In genomic region chr19:6058411-6059201, GRCh38 we compare ENCODE assay signal across 1 cellular context.
TF ChIP-seq lines count a peak whose summit lies in the region.

No MANE protein-coding gene starts in this region.

TF ChIP-seq in HepG2, 621 proteins besides CTCF, POLR2A, EP300 and RAD21 (continued from another document):
- TF ChIP-seq ZXDC (CRISPR knock-in tag; IDR thresholded peaks at IDR 0.05) (no peak), BHLHE40 (IDR thresholded peaks at IDR 0.05; ENCODE audit: low read length) (no peak), ZC3H4 (CRISPR knock-in tag; IDR thresholded peaks at IDR 0.05; ENCODE audit: borderline replicate concordance) (no peak), ZNF552 (CRISPR knock-in tag; IDR thresholded peaks at IDR 0.05; ENCODE audit: borderline replicate concordance) (no peak), ZNF616 (CRISPR knock-in tag; IDR thresholded peaks at IDR 0.05; ENCODE audit: low read depth) (no peak), ELF4 (CRISPR knock-in tag; IDR thresholded peaks at IDR 0.05; ENCODE audit: borderline replicate concordance) (no peak), ZNF432 (CRISPR knock-in tag; IDR thresholded peaks at IDR 0.05; ENCODE audit: borderline replicate concordance) (no peak), ZNF792 (CRISPR knock-in tag; IDR thresholded peaks at IDR 0.05) (no peak), FOXA3 (CRISPR knock-in tag; IDR thresholded peaks at IDR 0.05) (no peak), E2F2 (CRISPR knock-in tag; IDR thresholded peaks at IDR 0.05; ENCODE audit: borderline replicate concordance) (no peak), TERF1 (CRISPR knock-in tag; IDR thresholded peaks at IDR 0.05) (no peak), RARA (CRISPR knock-in tag; IDR thresholded peaks at IDR 0.05) (no peak), ZNF615 (CRISPR knock-in tag; IDR thresholded peaks at IDR 0.05; ENCODE audit: borderline replicate concordance) (no peak), ZNF605 (CRISPR knock-in tag; IDR thresholded peaks at IDR 0.05) (no peak), ZBTB33 (CRISPR knock-in tag; IDR thresholded peaks at IDR 0.05) (no peak), ZGPAT (CRISPR knock-in tag; IDR thresholded peaks at IDR 0.05) (no peak)
TF ChIP-seq in HepG2: peak in this region for 0.
